In genomic region chr20:53609501-53610445, GRCh38 we compare ENCODE assay signal across 1 cellular context.
TF ChIP-seq lines count a peak whose summit lies in the region.

No MANE protein-coding gene starts in this region.

TF ChIP-seq in HEK293, 187 proteins besides CTCF, POLR2A, EP300 and RAD21 (continued from another document):
- TF ChIP-seq PRDM1 (tag by site-specific recombination; IDR thresholded peaks at IDR 0.05) (peak; percentile 67), ZNF560 (tag by site-specific recombination; IDR thresholded peaks at IDR 0.05; ENCODE audit: borderline replicate concordance) (no peak), ZNF785 (tag by site-specific recombination; IDR thresholded peaks at IDR 0.05) (no peak), ZNF654 (tag by site-specific recombination; IDR thresholded peaks at IDR 0.05; ENCODE audit: low read depth) (0 out of 2 replicates have a peak, but pooled peaks have one; percentile 33), SALL2 (tag by site-specific recombination; IDR thresholded peaks at IDR 0.05; ENCODE audit: borderline replicate concordance) (no peak), ZNF112 (tag by site-specific recombination; IDR thresholded peaks at IDR 0.05) (no peak), ZNF10 (tag by site-specific recombination; IDR thresholded peaks at IDR 0.05) (peak; percentile 80), INSM2 (tag by site-specific recombination; IDR thresholded peaks at IDR 0.05) (peak; percentile 100), PRDM4 (tag by site-specific recombination; IDR thresholded peaks at IDR 0.05) (peak; percentile 97), ZNF391 (tag by site-specific recombination; IDR thresholded peaks at IDR 0.05; ENCODE audit: borderline replicate concordance, low read depth) (peak; percentile 97), PRDM2 (tag by site-specific recombination; IDR thresholded peaks at IDR 0.05; ENCODE audit: borderline replicate concordance) (no peak), ZNF140 (tag by site-specific recombination; IDR thresholded peaks at IDR 0.05) (no peak), ZNF169 (tag by site-specific recombination; IDR thresholded peaks at IDR 0.05) (no peak), ZNF792 (tag by site-specific recombination; IDR thresholded peaks at IDR 0.05) (no peak), ZNF175 (tag by site-specific recombination; IDR thresholded peaks at IDR 0.05) (no peak), ZNF324 (tag by site-specific recombination; IDR thresholded peaks at IDR 0.05) (peak; percentile 96), ZBTB26 (tag by site-specific recombination; optimal IDR thresholded peaks at IDR 0.05) (peak; percentile 24), ZNF518A (tag by site-specific recombination; conservative IDR thresholded peaks at IDR 0.05; ENCODE audit: low read depth) (peak; percentile 49; the same call in 1 of the 2 replicates), ZBTB10 (tag by site-specific recombination; IDR thresholded peaks at IDR 0.05) (0 out of 2 replicates have a peak, but pooled peaks have one; percentile 51), IKZF3 (tag by site-specific recombination; IDR thresholded peaks at IDR 0.05) (peak; percentile 99)
